In genomic region chr14:72613196-72613974, GRCh38 we compare ENCODE assay signal across 13 cellular contexts.
DNase-seq lines count a peak whose midpoint lies in the region; ATAC-seq and TF ChIP-seq lines count a peak whose summit lies in the region.
"Had no signal": no experiment of that assay in that cellular context is flagged by ENCODE, and none has a peak within 500 bp of the region (broad histone marks: within the 10 kb centered on the region; RNA-seq: fewer than 3 reads in every experiment).

No MANE protein-coding gene starts in this region.

- ATAC-seq in DND-41 (ENCODE audit: insufficient read depth, low read depth) (no peak), HG03159 (IDR thresholded peaks at IDR 0.05; ENCODE audit: unreplicated experiment) (no peak), HG03342 (IDR thresholded peaks at IDR 0.05; ENCODE audit: unreplicated experiment) (no peak)
- ATAC-seq: HCT116 had no signal

- H3K79me2 ChIP-seq in DND-41 (ENCODE audit: insufficient read depth, low read length), result no peaks in the 10 kb centered on the region

- no peak overlapping the region for H3K4me2 ChIP-seq in DND-41 (ENCODE audit: insufficient read depth, low read length)

- peak overlapping the region; percentile 62 to 99 (median 70) for H3K27ac Mint-ChIP-seq in nephron

- H3K27me3 ChIP-seq in DND-41 (ENCODE audit: insufficient read depth, low read length, poor library complexity), result peaks cover 25% of the 10 kb centered on the region

- no peak for TF ChIP-seq CTCF in DND-41 (IDR thresholded peaks at IDR 0.05; ENCODE audit: borderline replicate concordance, extremely low read depth, low read length, poor library complexity, severe bottlenecking)
- TF ChIP-seq CTCF in nephron (IDR thresholded peaks at IDR 0.05; ENCODE audit: unreplicated experiment in 3 of 3), result no peak

- no peaks in the 10 kb centered on the region for H3K36me3 ChIP-seq in DND-41 (ENCODE audit: insufficient read depth, low read length)

- DNase-seq in DND-41 (peak; percentile 2), NCI-H510A (lab: John Stamatoyannopoulos, UW) (peak; percentile 42), fibroblast of gingiva (ENCODE audit: low read depth) (peak; percentile 39), epidermal melanocyte (ENCODE audit: insufficient read length, low spot score) (no peak)
- DNase-seq in activated T-cell treated with anti-CD3 and anti-CD28 coated beads, Interleukin-2, amount 50 U/mL, for 1 hour, result no peak
- DNase-seq: cortex of kidney; NCI-H2171; retina; stimulated activated CD8-positive, alpha-beta memory T cell treated with anti-CD3 and anti-CD28 coated beads, Interleukin-4, amount 100 ng/mL, for 48 hours had no signal

- no peak overlapping the region for H2AFZ ChIP-seq in DND-41 (ENCODE audit: low read depth, low read length)

- no peaks in the 10 kb centered on the region for H3K36me3 Mint-ChIP-seq in nephron (ENCODE audit: low read depth)

- no peaks in the 10 kb centered on the region for H3K9me3 ChIP-seq in DND-41 (ENCODE audit: insufficient read depth, low read length, severe bottlenecking)

- H3K9ac ChIP-seq in DND-41 (ENCODE audit: low read depth, low read length), result no peak overlapping the region

- H3K4me3 Mint-ChIP-seq in nephron, result peak overlapping the region in 1 of 3 experiments; percentile 34

- H3K4me1 ChIP-seq in DND-41 (ENCODE audit: insufficient read depth, low read length), result peaks cover 6% of the 10 kb centered on the region

- no peak overlapping the region for H3K27ac ChIP-seq in DND-41 (ENCODE audit: low read length)

- peaks cover 8% of the 10 kb centered on the region for H3K27me3 Mint-ChIP-seq in nephron (ENCODE audit: low read depth)

- no peaks in the 10 kb centered on the region for H3K9me3 Mint-ChIP-seq in nephron

- H3K4me1 Mint-ChIP-seq in nephron, result peaks cover 61% of the 10 kb centered on the region

- H3K4me3 ChIP-seq in DND-41 (ENCODE audit: low read depth in 1 of 2, low read length in 2 of 2), result no peak overlapping the region

- H4K20me1 ChIP-seq in DND-41 (ENCODE audit: insufficient read depth, low read length), result 0 out of 2 replicates have a peak, but pooled peaks cover 9% of the 10 kb centered on the region

Comparison
In these comparisons a context has a peak if more than half of its experiments do, and no peak if none do; other contexts are left out.
1. DNase-seq: peak in DND-41 (single experiment), NCI-H510A (single experiment) and fibroblast of gingiva (single experiment); none in epidermal melanocyte (single experiment) and activated T-cell treated with anti-CD3 and anti-CD28 coated beads, Interleukin-2, amount 50 U/mL, for 1 hour (single experiment).